In the genomic region with DNA sequence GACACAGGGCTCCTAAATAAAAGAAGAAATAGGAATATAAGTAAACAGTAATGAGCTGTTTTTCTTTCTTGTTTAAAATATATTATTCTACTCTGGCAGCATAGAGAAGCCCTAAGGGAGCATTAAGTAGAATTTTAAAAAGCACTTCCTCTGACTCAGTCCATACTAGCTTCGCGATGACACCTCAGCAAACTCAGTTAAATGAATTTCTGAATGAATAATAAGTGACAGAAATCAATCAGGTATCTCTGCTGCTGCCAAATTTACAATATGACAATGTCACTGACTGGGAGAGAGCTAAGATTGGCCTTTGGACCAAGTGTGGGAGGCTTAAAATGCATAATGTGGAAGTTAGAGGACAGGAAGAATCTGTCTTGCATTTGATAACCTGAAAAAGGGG, we compare ENCODE assay signal across 32 cellular contexts.
"Had no signal": no experiment of that assay in that cellular context is flagged by ENCODE, and none has a peak within 500 bp of the region (broad histone marks: within the 10 kb centered on the region; RNA-seq: fewer than 3 reads in every experiment).

No MANE protein-coding gene starts in this region.

- H3K4me2 ChIP-seq: PC-9 had no signal

- H2AFZ ChIP-seq: PC-9 had no signal

- H3K36me3 ChIP-seq: adrenal gland, brain microvascular endothelial cell, cardiac muscle cell had no signal

- H3K4me1 ChIP-seq: adrenal gland had no signal

- H3K4me3 Mint-ChIP-seq: activated CD4-positive, alpha-beta memory T cell treated with anti-CD3 and anti-CD28 coated beads for 36 hours; activated naive CD4-positive, alpha-beta T cell treated with anti-CD3 and anti-CD28 coated beads for 36 hours; IgD-negative memory B cell; T-cell; T-helper 17 cell had no signal

- H3K27ac ChIP-seq: adrenal gland, brain microvascular endothelial cell, cardiac muscle cell, PC-9, RWPE1 had no signal

- H3K27me3 ChIP-seq: adrenal gland, brain microvascular endothelial cell, cardiac muscle cell had no signal

- H3K9me3 Mint-ChIP-seq: activated CD4-positive, alpha-beta memory T cell treated with anti-CD3 and anti-CD28 coated beads for 36 hours had no signal

- H3K36me3 Mint-ChIP-seq: activated CD4-positive, alpha-beta memory T cell treated with anti-CD3 and anti-CD28 coated beads for 36 hours; IgD-negative memory B cell; T-cell had no signal

- H3K4me3 ChIP-seq: adrenal gland, cardiac muscle cell, PC-9 had no signal

- ATAC-seq: Right ventricle myocardium inferior, SK-N-SH treated with all-trans-retinoic acid at 6 μM for 48 hours, T-cell, T-helper 17 cell had no signal

- DNase-seq: activated CD4-positive, alpha-beta memory T cell treated with anti-CD3 and anti-CD28 coated beads for 36 hours; activated CD4-positive, alpha-beta T cell treated with anti-CD3 and anti-CD28 coated beads, Interleukin-2, amount 50 U/mL, for 1 hour; activated CD8-positive, alpha-beta memory T cell treated with anti-CD3 and anti-CD28 coated beads, Interleukin-2, amount 50 U/mL, for 4 hours; activated gamma-delta T cell treated with Interleukin-2 at 50 U/mL for 16 hours; activated naive CD4-positive, alpha-beta T cell treated with anti-CD3 and anti-CD28 coated beads for 36 hours; activated T-cell treated with anti-CD3 and anti-CD28 coated beads for 4 hours; activated T-cell treated with anti-CD3 and anti-CD28 coated beads, Interleukin-2, amount 50 U/mL, for 48 hours; adrenal gland; anterior cingulate cortex; brain microvascular endothelial cell; Karpas-422; KBM-7; NCI-H1048; NCI-H1105 treated with DMSO at 0.1 percent for 48 hours; NCI-H1436; NCI-H1694; NCI-H1930; NCI-H2081 treated with DMSO at 0.1 percent for 48 hours; NCI-H510A; NCI-H748 treated with DMSO at 0.1 percent for 48 hours; NK-92 treated with Interleukin-12 subunit alpha and Interleukin-12 subunit beta, amount 100 ng/mL, for 24 hours; PC-9; SIG-M5; T-cell; T-helper 17 cell; T-helper 9 cell had no signal

- H3K9me3 ChIP-seq: adrenal gland had no signal

- H3K27ac Mint-ChIP-seq: activated CD4-positive, alpha-beta memory T cell treated with anti-CD3 and anti-CD28 coated beads for 36 hours; activated naive CD4-positive, alpha-beta T cell treated with anti-CD3 and anti-CD28 coated beads for 36 hours; activated naive CD4-positive, alpha-beta T cell treated with anti-CD3 and anti-CD28 coated beads, Interleukin-2, amount 50 U/mL, for 72 hours; IgD-negative memory B cell; T-cell; T-helper 17 cell had no signal
